1 cellular context compared by ENCODE assay signal in the genomic region with DNA sequence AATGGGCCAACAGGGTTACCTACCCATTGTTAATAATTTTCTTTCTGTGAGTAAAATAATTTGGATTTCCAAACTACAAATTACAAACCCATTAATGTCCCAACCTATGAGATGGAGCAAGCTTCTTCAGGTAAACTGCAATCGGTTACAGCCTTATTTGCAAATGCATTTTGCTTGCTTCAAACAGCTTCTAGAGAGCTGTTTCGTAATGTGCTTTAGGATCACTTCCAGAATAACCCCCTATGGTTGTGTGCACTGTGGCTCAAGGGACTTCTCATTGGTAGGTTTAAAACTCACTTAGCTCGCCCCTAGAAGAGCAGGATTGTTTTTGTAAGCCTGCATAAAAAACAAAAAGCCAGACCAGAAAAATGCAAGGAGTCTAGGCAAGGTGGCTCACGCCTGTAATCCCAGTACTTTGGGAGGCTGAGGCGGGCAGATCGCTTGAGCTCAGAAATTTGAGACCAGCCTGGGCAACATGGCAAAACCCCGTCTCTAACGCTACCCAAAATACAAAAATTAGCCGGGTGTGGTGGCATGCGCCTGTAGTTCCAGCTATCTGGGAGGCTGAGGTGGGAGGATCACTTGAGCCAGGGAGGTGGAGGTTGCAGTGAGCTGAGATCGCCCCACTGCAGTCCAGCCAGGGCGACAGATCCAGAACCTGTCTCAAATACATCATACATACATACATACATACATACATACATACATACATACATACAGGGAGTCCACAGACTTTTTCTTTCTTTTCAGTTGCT.
TF ChIP-seq lines count a peak whose summit lies in the region.

No MANE protein-coding gene starts in this region.

TF ChIP-seq in K562, 482 proteins besides CTCF, POLR2A, EP300 and RAD21:
- TF ChIP-seq, protein P1, sequence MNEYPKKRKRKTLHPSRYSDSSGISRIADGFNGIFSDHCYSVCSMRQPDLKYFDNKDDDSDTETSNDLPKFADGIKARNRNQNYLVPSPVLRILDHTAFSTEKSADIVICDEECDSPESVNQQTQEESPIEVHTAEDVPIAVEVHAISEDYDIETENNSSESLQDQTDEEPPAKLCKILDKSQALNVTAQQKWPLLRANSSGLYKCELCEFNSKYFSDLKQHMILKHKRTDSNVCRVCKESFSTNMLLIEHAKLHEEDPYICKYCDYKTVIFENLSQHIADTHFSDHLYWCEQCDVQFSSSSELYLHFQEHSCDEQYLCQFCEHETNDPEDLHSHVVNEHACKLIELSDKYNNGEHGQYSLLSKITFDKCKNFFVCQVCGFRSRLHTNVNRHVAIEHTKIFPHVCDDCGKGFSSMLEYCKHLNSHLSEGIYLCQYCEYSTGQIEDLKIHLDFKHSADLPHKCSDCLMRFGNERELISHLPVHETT (CRISPR knock-in tag; conservative IDR thresholded peaks at IDR 0.05 in 1 of 2, IDR thresholded peaks at IDR 0.05 in 1 of 2), result 0 out of 4 replicates have a peak, but pooled peaks of 1 of the 2 experiments have one; percentile 4
- TF ChIP-seq MECOM (CRISPR knock-in tag; IDR thresholded peaks at IDR 0.05) (no peak), RAD51 (IDR thresholded peaks at IDR 0.05; ENCODE audit: borderline replicate concordance, low read depth) (no peak), XRCC3 (IDR thresholded peaks at IDR 0.05) (no peak), ZNF41 (CRISPR knock-in tag; conservative IDR thresholded peaks at IDR 0.05) (no peak), HDGF (IDR thresholded peaks at IDR 0.05) (peak; percentile 73; the same call in 1 of the 2 replicates), BCOR (IDR thresholded peaks at IDR 0.05) (peak; percentile 34; the same call in 1 of the 2 replicates), CEBPB (tag; IDR thresholded peaks at IDR 0.05) (peak; percentile 57), TRIM24 (IDR thresholded peaks at IDR 0.05) (peak in 1 of 2 experiments; percentile 26; a peak in 1 of 4 replicates), U2AF1 (optimal IDR thresholded peaks at IDR 0.05; ENCODE audit: low read depth, low read length) (no peak)
- TF ChIP-seq, protein P2, sequence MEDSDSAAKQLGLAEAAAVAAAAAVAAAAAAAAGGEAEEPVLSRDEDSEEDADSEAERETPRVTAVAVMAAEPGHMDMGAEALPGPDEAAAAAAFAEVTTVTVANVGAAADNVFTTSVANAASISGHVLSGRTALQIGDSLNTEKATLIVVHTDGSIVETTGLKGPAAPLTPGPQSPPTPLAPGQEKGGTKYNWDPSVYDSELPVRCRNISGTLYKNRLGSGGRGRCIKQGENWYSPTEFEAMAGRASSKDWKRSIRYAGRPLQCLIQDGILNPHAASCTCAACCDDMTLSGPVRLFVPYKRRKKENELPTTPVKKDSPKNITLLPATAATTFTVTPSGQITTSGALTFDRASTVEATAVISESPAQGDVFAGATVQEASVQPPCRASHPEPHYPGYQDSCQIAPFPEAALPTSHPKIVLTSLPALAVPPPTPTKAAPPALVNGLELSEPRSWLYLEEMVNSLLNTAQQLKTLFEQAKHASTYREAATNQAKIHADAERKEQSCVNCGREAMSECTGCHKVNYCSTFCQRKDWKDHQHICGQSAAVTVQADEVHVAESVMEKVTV (CRISPR knock-in tag; IDR thresholded peaks at IDR 0.05), result no peak
- TF ChIP-seq, protein P3, sequence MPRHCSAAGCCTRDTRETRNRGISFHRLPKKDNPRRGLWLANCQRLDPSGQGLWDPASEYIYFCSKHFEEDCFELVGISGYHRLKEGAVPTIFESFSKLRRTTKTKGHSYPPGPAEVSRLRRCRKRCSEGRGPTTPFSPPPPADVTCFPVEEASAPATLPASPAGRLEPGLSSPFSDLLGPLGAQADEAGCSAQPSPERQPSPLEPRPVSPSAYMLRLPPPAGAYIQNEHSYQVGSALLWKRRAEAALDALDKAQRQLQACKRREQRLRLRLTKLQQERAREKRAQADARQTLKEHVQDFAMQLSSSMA (CRISPR knock-in tag; IDR thresholded peaks at IDR 0.05), result no peak
